18 cellular contexts compared by ENCODE assay signal in genomic region chr14:100074431-100075100, GRCh38. TPM values are rescaled to one million over a fixed set of nuclear protein-coding genes. Genes with fewer than 3 reads are reported as not detected.
DNase-seq lines count a peak whose midpoint lies in the region; ATAC-seq, FAIRE-seq and TF ChIP-seq lines count a peak whose summit lies in the region.
"Had no signal": no experiment of that assay in that cellular context is flagged by ENCODE, and none has a peak within 500 bp of the region (broad histone marks: within the 10 kb centered on the region; RNA-seq: fewer than 3 reads in every experiment).

No MANE protein-coding gene starts in this region.

- POLR2A ChIA-PET in naive thymus-derived CD8-positive, alpha-beta T cell (lab: Charles Lee) = interaction anchor here (0.7 to 59.1 kb wide), 4 partner anchors 0 to 149 kb away, joined by 3 to 2215 read pairs (median 1109); partner anchors contain the start of gene EVL
- POLR2A ChIA-PET in Caco-2 (lab: Charles Lee) = no interaction called here

- DNase-seq in CD1c-positive myeloid dendritic cell (ENCODE audit: extremely low spot score) = peak; percentile 57
- DNase-seq in GM19239 (ENCODE audit: insufficient read length, low spot score) = no peak
- DNase-seq in naive thymus-derived CD8-positive, alpha-beta T cell = no peak
- no peak for DNase-seq in Caco-2
- no peak for DNase-seq in GM12892 (ENCODE audit: insufficient read length)
- no peak for DNase-seq in stimulated activated CD4-positive, alpha-beta T cell treated with anti-CD3 and anti-CD28 coated beads, Interleukin-4, amount 100 ng/mL, for 24 hours
- DNase-seq: amygdala, BE2C, HCEC 1CT, head of caudate nucleus, kidney, NCI-H1417 treated with DMSO at 0.1 percent for 48 hours, NCI-H226, pancreas, SIG-M5 had no signal

- H3K4me3 Mint-ChIP-seq in activated T-helper 17 cell treated with anti-CD3 and anti-CD28 coated beads, Interleukin-2, amount 50 U/mL, for 72 hours = peak overlapping the region; percentile 93
- peak overlapping the region; percentile 70 to 95 (median 83) for H3K4me3 Mint-ChIP-seq in naive thymus-derived CD8-positive, alpha-beta T cell
- no peak overlapping the region for H3K4me3 Mint-ChIP-seq in Caco-2 (ENCODE audit: unreplicated experiment)

- H3K27ac Mint-ChIP-seq in activated T-helper 17 cell treated with anti-CD3 and anti-CD28 coated beads, Interleukin-2, amount 50 U/mL, for 72 hours = peak overlapping the region; percentile 95
- H3K27ac Mint-ChIP-seq in naive thymus-derived CD8-positive, alpha-beta T cell = peak overlapping the region; percentile 91 to 100 (median 98)
- no peak overlapping the region for H3K27ac Mint-ChIP-seq in Caco-2 (ENCODE audit: unreplicated experiment)

- no peaks in the 10 kb centered on the region for H3K27me3 Mint-ChIP-seq in activated T-helper 17 cell treated with anti-CD3 and anti-CD28 coated beads, Interleukin-2, amount 50 U/mL, for 72 hours
- H3K27me3 Mint-ChIP-seq in naive thymus-derived CD8-positive, alpha-beta T cell = no peaks in the 10 kb centered on the region
- H3K27me3 Mint-ChIP-seq in Caco-2 (ENCODE audit: insufficient read depth, unreplicated experiment) = no peaks in the 10 kb centered on the region

- no peaks in the 10 kb centered on the region for H3K9me3 Mint-ChIP-seq in activated T-helper 17 cell treated with anti-CD3 and anti-CD28 coated beads, Interleukin-2, amount 50 U/mL, for 72 hours
- H3K9me3 Mint-ChIP-seq in naive thymus-derived CD8-positive, alpha-beta T cell = no peaks in the 10 kb centered on the region
- H3K9me3 Mint-ChIP-seq in Caco-2 (ENCODE audit: unreplicated experiment) = no peaks in the 10 kb centered on the region

- no peak overlapping the region for H3K4me3 ChIP-seq in Caco-2 (ENCODE audit: low read depth, low read length)
- H3K4me3 ChIP-seq: pancreas had no signal

- H3K36me3 ChIP-seq in Caco-2 (ENCODE audit: control insufficient read depth, insufficient read depth, low read length) = no peaks in the 10 kb centered on the region
- H3K36me3 ChIP-seq: BE2C, pancreas had no signal

- H3K4me1 Mint-ChIP-seq in activated T-helper 17 cell treated with anti-CD3 and anti-CD28 coated beads, Interleukin-2, amount 50 U/mL, for 72 hours = peaks cover 72% of the 10 kb centered on the region
- peaks cover 61 to 99% (median 94%) of the 10 kb centered on the region in 4 donors for H3K4me1 Mint-ChIP-seq in naive thymus-derived CD8-positive, alpha-beta T cell
- no peaks in the 10 kb centered on the region for H3K4me1 Mint-ChIP-seq in Caco-2 (ENCODE audit: low read depth, unreplicated experiment)

- no peak for TF ChIP-seq POLR2A in GM12892 (IDR thresholded peaks at IDR 0.05; ENCODE audit: low read depth, low read length)

- no peaks in the 10 kb centered on the region for H3K9me3 ChIP-seq in Caco-2
- H3K9me3 ChIP-seq: BE2C, pancreas had no signal

- no peaks in the 10 kb centered on the region for H3K4me1 ChIP-seq in Caco-2
- H3K4me1 ChIP-seq: pancreas had no signal

- FAIRE-seq in GM19239 (lab: Jason Lieb, UNC) (peak; percentile 26), GM12892 (lab: Jason Lieb, UNC) (no peak)
- FAIRE-seq: colon, kidney, pancreas had no signal

- intact Hi-C loops in Caco-2 (cut with micrococcal nuclease; ENCODE audit: unreplicated experiment) = no loop called here

- BruUV-seq in Caco-2 (replicated peaks; lab: Mats Ljungman, UMichigan) = no TSS peak

- ATAC-seq in activated T-helper 17 cell treated with anti-CD3 and anti-CD28 coated beads, Interleukin-2, amount 50 U/mL, for 72 hours (replicated peaks) = no peak
- no peak for ATAC-seq in naive thymus-derived CD8-positive, alpha-beta T cell
- no peak for ATAC-seq in GM21723 (IDR thresholded peaks at IDR 0.05; ENCODE audit: unreplicated experiment)
- ATAC-seq: pancreas had no signal

- TF ChIP-seq CTCF in Caco-2 (IDR thresholded peaks at IDR 0.05; ENCODE audit: insufficient read depth in 1 of 2, low read depth in 1 of 2, low read length in 1 of 2, severe bottlenecking in 1 of 2, unreplicated experiment in 1 of 2) = no peak

- CTCF ChIA-PET in Caco-2 (lab: Charles Lee) = interaction anchor here (1.2 kb wide), 1 partner anchor 119 kb away, joined by 3 read pairs; no protein-coding TSS in a partner anchor

- H3K36me3 Mint-ChIP-seq in activated T-helper 17 cell treated with anti-CD3 and anti-CD28 coated beads, Interleukin-2, amount 50 U/mL, for 72 hours (ENCODE audit: low read depth) = peaks cover 100% of the 10 kb centered on the region
- peaks cover 12 to 86% (median 34%) of the 10 kb centered on the region in 3 donors for H3K36me3 Mint-ChIP-seq in naive thymus-derived CD8-positive, alpha-beta T cell
- H3K36me3 Mint-ChIP-seq in Caco-2 (ENCODE audit: insufficient read depth, unreplicated experiment) = no peaks in the 10 kb centered on the region

- no peaks in the 10 kb centered on the region for H3K27me3 ChIP-seq in Caco-2 (replicated peaks; ENCODE audit: control insufficient read depth, insufficient read depth, low read length)
- H3K27me3 ChIP-seq: BE2C, pancreas had no signal

RNA-seq across cellular contexts. Expression of gene EVL, which starts 9.3 kb away (rescaled TPM):
- total RNA-seq in activated T-helper 17 cell treated with anti-CD3 and anti-CD28 coated beads, Interleukin-2, amount 50 U/mL, for 72 hours = 100 to 1,000 TPM; 493 to 560 TPM
- 1,000 to 10,000 TPM; 1,491 to 1,493 TPM for total RNA-seq in naive thymus-derived CD8-positive, alpha-beta T cell
- polyA plus RNA-seq in naive thymus-derived CD8-positive, alpha-beta T cell = 100 to 1,000 TPM; 111 to 153 (median 148) TPM
- 14.2 and 16.4 TPM in 2 replicates for total RNA-seq in Caco-2 (2022)
- polyA plus RNA-seq in GM12892 (2012; ENCODE audit: missing spikeins) = 149 TPM

Comparison
In these comparisons a context has a peak if more than half of its experiments do, and no peak if none do; other contexts are left out.
1. RNA of gene EVL, which starts 9.3 kb away (total RNA-seq): 1,491 to 1,493 TPM in naive thymus-derived CD8-positive, alpha-beta T cell and 493 to 560 TPM in activated T-helper 17 cell treated with anti-CD3 and anti-CD28 coated beads, Interleukin-2, amount 50 U/mL, for 72 hours; 14.2 to 16.4 TPM in Caco-2; every median in the first group is over 10 times any median in the second.